ENCODE assay signal across 8 cellular contexts in genomic region chr12:117155278-117156060, GRCh38. TPM values are rescaled to one million over a fixed set of nuclear protein-coding genes. Genes with fewer than 3 reads are reported as not detected.
DNase-seq lines count a peak whose midpoint lies in the region; ATAC-seq and TF ChIP-seq lines count a peak whose summit lies in the region.

No MANE protein-coding gene starts in this region.

- TF ChIP-seq EP300 in tibial nerve (IDR thresholded peaks at IDR 0.05), result no peak

- no peaks in the 10 kb centered on the region for H3K9me3 ChIP-seq in neutrophil
- H3K9me3 ChIP-seq in tibial nerve, result no peaks in the 10 kb centered on the region

- peaks cover 45% of the 10 kb centered on the region for H3K36me3 Mint-ChIP-seq in activated CD8-positive, alpha-beta memory T cell treated with anti-CD3 and anti-CD28 coated beads, Interleukin-2, amount 10 ng/mL, durations not matched to agents 7 days and 5 days

- H3K27ac ChIP-seq in epithelial cell of prostate, result no peak overlapping the region
- H3K27ac ChIP-seq in neutrophil, result no peak overlapping the region
- no peak overlapping the region for H3K27ac ChIP-seq in tibial nerve

- TF ChIP-seq CTCF in neutrophil (IDR thresholded peaks at IDR 0.05), result peak; percentile 42
- peak; percentile 51 to 60 (median 55) for TF ChIP-seq CTCF in tibial nerve (IDR thresholded peaks at IDR 0.05)

- TF ChIP-seq POLR2A in tibial nerve (IDR thresholded peaks at IDR 0.05), result no peak

- H3K4me3 ChIP-seq in neutrophil (ENCODE audit: low read depth in 1 of 2, low read length in 1 of 2) (no peak overlapping the region), tibial nerve (no peak overlapping the region)

- H3K4me1 ChIP-seq in neutrophil (ENCODE audit: control insufficient read depth in 1 of 2, insufficient read depth in 1 of 2, low read depth in 1 of 2, low read length in 1 of 2) (no peaks in the 10 kb centered on the region), tibial nerve (peaks cover 0 to 11% (median 3%) of the 10 kb centered on the region in 4 donors)

- H3K9me3 Mint-ChIP-seq in activated CD8-positive, alpha-beta memory T cell treated with anti-CD3 and anti-CD28 coated beads, Interleukin-2, amount 10 ng/mL, durations not matched to agents 7 days and 5 days (ENCODE audit: low read depth), result no peaks in the 10 kb centered on the region

- peak; percentile 38 for DNase-seq in NCI-H2029 (lab: John Stamatoyannopoulos, UW)
- no peak for DNase-seq in NCI-H2029 treated with DMSO at 0.1 percent for 48 hours (lab: John Stamatoyannopoulos, UW)
- peak; percentile 53 for DNase-seq in NCI-H526 treated with DMSO at 0.1 percent for 48 hours (lab: John Stamatoyannopoulos, UW)
- peak; percentile 76 for DNase-seq in activated CD8-positive, alpha-beta memory T cell treated with anti-CD3 and anti-CD28 coated beads, Interleukin-2, amount 10 ng/mL, durations not matched to agents 7 days and 5 days
- peak; percentile 61 for DNase-seq in epithelial cell of prostate (ENCODE audit: low read depth, low spot score)
- no peak for DNase-seq in tibial nerve (ENCODE audit: low spot score in 2 of 2)

- H3K27me3 ChIP-seq in neutrophil (no peaks in the 10 kb centered on the region), tibial nerve (no peaks in the 10 kb centered on the region)

- H3K27me3 Mint-ChIP-seq in activated CD8-positive, alpha-beta memory T cell treated with anti-CD3 and anti-CD28 coated beads, Interleukin-2, amount 10 ng/mL, durations not matched to agents 7 days and 5 days, result no peaks in the 10 kb centered on the region

- H3K36me3 ChIP-seq in neutrophil (peaks cover 58% of the 10 kb centered on the region), tibial nerve (peaks cover 2 to 78% (median 13%) of the 10 kb centered on the region in 3 donors)

- no peak overlapping the region for H3K4me3 Mint-ChIP-seq in activated CD8-positive, alpha-beta memory T cell treated with anti-CD3 and anti-CD28 coated beads, Interleukin-2, amount 10 ng/mL, durations not matched to agents 7 days and 5 days

- 87 to 89% methylated on average over 40 to 45 of the region's 47 CpGs for WGBS in tibial nerve, 2 donors

- peak; percentile 84 for ATAC-seq in HG03139 (IDR thresholded peaks at IDR 0.05; ENCODE audit: unreplicated experiment)
- ATAC-seq in activated CD8-positive, alpha-beta memory T cell treated with anti-CD3 and anti-CD28 coated beads, Interleukin-2, amount 10 ng/mL, durations not matched to agents 7 days and 5 days, result peak; percentile 77

- H3K4me1 Mint-ChIP-seq in activated CD8-positive, alpha-beta memory T cell treated with anti-CD3 and anti-CD28 coated beads, Interleukin-2, amount 10 ng/mL, durations not matched to agents 7 days and 5 days, result peaks cover 23% of the 10 kb centered on the region

- no peak overlapping the region for H3K27ac Mint-ChIP-seq in activated CD8-positive, alpha-beta memory T cell treated with anti-CD3 and anti-CD28 coated beads, Interleukin-2, amount 10 ng/mL, durations not matched to agents 7 days and 5 days

- CTCF ChIA-PET in activated CD8-positive, alpha-beta memory T cell treated with anti-CD3 and anti-CD28 coated beads, Interleukin-2, amount 10 ng/mL, durations not matched to agents 7 days and 5 days (lab: Charles Lee), result no interaction called here

RNA-seq across cellular contexts. Expression of gene FBXO21, which starts 34.8 kb away (rescaled TPM):
- total RNA-seq in activated CD8-positive, alpha-beta memory T cell treated with anti-CD3 and anti-CD28 coated beads, Interleukin-2, amount 10 ng/mL, durations not matched to agents 7 days and 5 days, result 10 to 100 TPM; 21.7 to 26.2 TPM
- 100 to 1,000 TPM in 2 of 4 donors, 10 to 100 TPM in 2; 56.1 to 154 (median 84.6) TPM for total RNA-seq in tibial nerve

RNA-seq across cellular contexts. Expression of gene TESC, which starts 56.3 kb away (rescaled TPM):
- 10 to 100 TPM; 72.7 to 83.8 TPM for total RNA-seq in activated CD8-positive, alpha-beta memory T cell treated with anti-CD3 and anti-CD28 coated beads, Interleukin-2, amount 10 ng/mL, durations not matched to agents 7 days and 5 days
- 10 to 100 TPM in 1 of 4 donors, 1 to 10 TPM in 3; 2.9 to 10.2 (median 7.1) TPM for total RNA-seq in tibial nerve

Comparison
In these comparisons a context has a peak if more than half of its experiments do, and no peak if none do; other contexts are left out.
1. DNase-seq: peak in NCI-H2029 (single experiment), NCI-H526 treated with DMSO at 0.1 percent for 48 hours (single experiment), activated CD8-positive, alpha-beta memory T cell treated with anti-CD3 and anti-CD28 coated beads, Interleukin-2, amount 10 ng/mL, durations not matched to agents 7 days and 5 days (single experiment) and epithelial cell of prostate (single experiment); none in NCI-H2029 treated with DMSO at 0.1 percent for 48 hours (single experiment) and tibial nerve (0 of 2).
2. RNA of gene TESC, which starts 56.3 kb away (total RNA-seq): 72.7 to 83.8 TPM in activated CD8-positive, alpha-beta memory T cell treated with anti-CD3 and anti-CD28 coated beads, Interleukin-2, amount 10 ng/mL, durations not matched to agents 7 days and 5 days; 2.9 to 10.2 TPM in tibial nerve; every median in the first group is over 4 times any median in the second.